Comparison of ENCODE assay signal across 8 cellular contexts in the genomic region with DNA sequence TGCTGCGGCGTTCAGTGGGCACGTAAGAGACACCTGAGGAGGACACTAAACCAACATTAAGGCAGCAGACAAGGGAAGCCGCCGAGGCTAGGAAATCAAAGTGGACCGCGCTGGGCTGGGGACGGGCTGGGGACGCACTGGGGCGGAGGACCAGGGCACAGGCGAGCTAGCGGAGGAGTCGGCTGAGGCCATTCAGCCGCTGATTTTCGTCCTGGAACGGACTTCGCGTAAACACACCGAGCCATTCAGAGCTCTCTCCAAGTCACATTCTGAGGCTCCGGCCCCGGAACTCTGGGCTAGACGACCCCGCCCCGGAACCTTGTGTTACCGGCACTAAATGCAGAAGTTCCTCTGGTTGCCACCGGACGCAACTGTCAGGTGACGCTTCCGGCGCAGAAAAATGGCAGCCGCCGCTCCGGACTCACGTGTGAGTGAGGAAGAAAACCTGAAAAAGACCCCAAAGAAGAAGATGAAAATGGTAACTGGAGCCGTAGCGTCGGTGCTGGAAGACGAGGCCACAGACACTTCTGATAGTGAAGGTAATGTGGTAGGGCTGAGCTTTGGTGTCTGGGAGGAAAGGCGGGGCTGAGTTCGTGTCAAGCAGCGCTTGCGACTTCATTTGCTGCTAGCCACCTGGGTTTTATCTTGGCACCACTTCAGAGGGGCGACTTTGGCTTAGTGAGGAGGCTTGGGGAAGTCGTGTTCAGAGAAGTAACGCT. TPM values are rescaled to one million over a fixed set of nuclear protein-coding genes. Genes with fewer than 3 reads are reported as not detected.
DNase-seq lines count a peak whose midpoint lies in the region; ATAC-seq, FAIRE-seq and TF ChIP-seq lines count a peak whose summit lies in the region.

A gene with protein sequence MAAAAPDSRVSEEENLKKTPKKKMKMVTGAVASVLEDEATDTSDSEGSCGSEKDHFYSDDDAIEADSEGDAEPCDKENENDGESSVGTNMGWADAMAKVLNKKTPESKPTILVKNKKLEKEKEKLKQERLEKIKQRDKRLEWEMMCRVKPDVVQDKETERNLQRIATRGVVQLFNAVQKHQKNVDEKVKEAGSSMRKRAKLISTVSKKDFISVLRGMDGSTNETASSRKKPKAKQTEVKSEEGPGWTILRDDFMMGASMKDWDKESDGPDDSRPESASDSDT (plus strand): TSS at position 377 of the 719 bp plus-strand sequence. CDS start 24 bp downstream, at position 401.

- H3K9me1 ChIP-seq in endothelial cell of umbilical vein (replicated peaks; ENCODE audit: control insufficient read depth, extremely low read depth, insufficient read depth, low read length) = no peaks in the 10 kb centered on the region

- H3K27me3 ChIP-seq in HUES64 (ENCODE audit: insufficient read depth, low read length) (no peaks in the 10 kb centered on the region), OCI-LY3 (ENCODE audit: low read depth, low read length) (no peaks in the 10 kb centered on the region), endothelial cell of umbilical vein (ENCODE audit: control insufficient read depth in 2 of 2, insufficient read depth in 2 of 2, low read length in 2 of 2) (peaks cover 0 to 2% of the 10 kb centered on the region in 2 experiments)

- H3K4me2 ChIP-seq in OCI-LY3 (ENCODE audit: low read length) (peak within 1 kb of the TSS; percentile 87), endothelial cell of umbilical vein (ENCODE audit: insufficient read depth, low read length) (peak within 1 kb of the TSS; percentile 75)

- peak; percentile 79 for FAIRE-seq in endothelial cell of umbilical vein (lab: Jason Lieb, UNC)

- intact Hi-C loops in endothelial cell of umbilical vein (cut with micrococcal nuclease) = no loop called here

- H3K27ac ChIP-seq in HUES64 (ENCODE audit: low read depth, low read length) (peak within 1 kb of the TSS; percentile 79), OCI-LY3 (ENCODE audit: low read length) (peak within 1 kb of the TSS; percentile 50), endothelial cell of umbilical vein (ENCODE audit: insufficient read depth, low read depth, low read length) (peak within 1 kb of the TSS; percentile 37)

- POLR2A ChIA-PET in endothelial cell of umbilical vein (lab: Charles Lee) = interaction anchor here (0.9 kb wide), 1 partner anchor 12 kb away, joined by 3 read pairs; no protein-coding TSS in a partner anchor

- peak within 1 kb of the TSS; percentile 84 for H3K9ac ChIP-seq in HUES64 (ENCODE audit: low read depth, low read length)
- H3K9ac ChIP-seq in OCI-LY3 (ENCODE audit: low read length) = peak within 1 kb of the TSS; percentile 82
- peak within 1 kb of the TSS; percentile 71 for H3K9ac ChIP-seq in endothelial cell of umbilical vein (replicated peaks; ENCODE audit: extremely low read depth, insufficient read depth, low read length)

- peak; percentile 56 for TF ChIP-seq POLR2A in endothelial cell of umbilical vein (IDR thresholded peaks at IDR 0.05; ENCODE audit: low read depth, low read length)

- H3K9me3 ChIP-seq in HUES64 (ENCODE audit: insufficient read depth, low read depth, low read length) = peaks cover 11% of the 10 kb centered on the region; the same call in 1 of the 2 replicates
- H3K9me3 ChIP-seq in OCI-LY3 (ENCODE audit: insufficient read depth, low read length) = no peaks in the 10 kb centered on the region
- H3K9me3 ChIP-seq in endothelial cell of umbilical vein (replicated peaks; ENCODE audit: control insufficient read depth, insufficient read depth, low read length) = no peaks in the 10 kb centered on the region

- TSS peak; percentile 46 for BruUV-seq in endothelial cell of umbilical vein (replicated peaks; lab: Mats Ljungman, UMichigan)

- H4K20me1 ChIP-seq in OCI-LY3 (ENCODE audit: insufficient read depth, low read length) (peaks cover 7% of the 10 kb centered on the region; the same call in 1 of the 2 replicates), endothelial cell of umbilical vein (replicated peaks; ENCODE audit: control insufficient read depth, extremely low read depth, insufficient read depth, low read length) (no peaks in the 10 kb centered on the region)

- DNase-seq in DMS 273 (lab: John Stamatoyannopoulos, UW; ENCODE audit: unreplicated experiment) (peak; percentile 97), endothelial cell of umbilical vein (ENCODE audit: low read depth, low spot score) (peak; percentile 80), middle frontal gyrus (ENCODE audit: extremely low spot score, low spot score) (peak; percentile 76)
- DNase-seq in activated CD8-positive, alpha-beta memory T cell treated with anti-CD3 and anti-CD28 coated beads, Interleukin-2, amount 50 U/mL, for 4 hours = peak; percentile 85
- peak; percentile 74 to 75 for DNase-seq in stimulated activated CD8-positive, alpha-beta memory T cell treated with anti-CD3 and anti-CD28 coated beads, Interleukin-2, amount 100 ng/mL, for 1 hour (ENCODE audit: low read depth in 2 of 2)

- H3K36me3 ChIP-seq in HUES64 (ENCODE audit: insufficient read depth, low read length) (0 out of 2 replicates have a peak, but pooled peaks cover 10% of the 10 kb centered on the region), OCI-LY3 (replicated peaks; ENCODE audit: low read depth, low read length) (peaks cover 3% of the 10 kb centered on the region), endothelial cell of umbilical vein (ENCODE audit: control insufficient read depth in 2 of 2, extremely low read depth in 1 of 2, insufficient read depth in 2 of 2, low read length in 2 of 2) (no peaks in the 10 kb centered on the region)

- dilution Hi-C loops in endothelial cell of umbilical vein (cut with MboI; ENCODE audit: extremely low pct_ligation_motif_present, low sequenced_read_pairs) = no loop called here

- CTCF ChIA-PET in endothelial cell of umbilical vein (lab: Charles Lee) = interaction anchor here (0.9 to 1.7 kb wide), 3 partner anchors 13 to 45 kb away, joined by 3 to 9 read pairs (median 4); no protein-coding TSS in a partner anchor

- H2AFZ ChIP-seq in OCI-LY3 (ENCODE audit: low read depth, low read length) (peak within 1 kb of the TSS; percentile 99), endothelial cell of umbilical vein (ENCODE audit: low read depth, low read length) (peak within 1 kb of the TSS; percentile 85)

- H3K4me3 ChIP-seq in HUES64 (ENCODE audit: low read length) (peak within 1 kb of the TSS; percentile 78), OCI-LY3 (ENCODE audit: low read length) (peak within 1 kb of the TSS; percentile 98), endothelial cell of umbilical vein (replicated peaks in 1 of 3; ENCODE audit: insufficient read depth in 1 of 3, low read depth in 1 of 3, low read length in 3 of 3) (peak within 1 kb of the TSS; percentile 66 to 81 (median 76))

- H3K79me2 ChIP-seq in OCI-LY3 (ENCODE audit: low read length) (peaks cover 50% of the 10 kb centered on the region), endothelial cell of umbilical vein (ENCODE audit: control insufficient read depth, insufficient read depth, low read length) (peaks cover 32% of the 10 kb centered on the region)

- H3K4me1 ChIP-seq in HUES64 (ENCODE audit: insufficient read depth, low read length) (peaks cover 13% of the 10 kb centered on the region; the same call in 1 of the 2 replicates), OCI-LY3 (ENCODE audit: low read length) (peaks cover 13% of the 10 kb centered on the region), endothelial cell of umbilical vein (ENCODE audit: control insufficient read depth, extremely low read depth, insufficient read depth, low read length) (peaks cover 11% of the 10 kb centered on the region)

- under 1% methylated on average over 43 of the region's 45 CpGs for WGBS in HUES64

- ATAC-seq in GM21515 (IDR thresholded peaks at IDR 0.05; ENCODE audit: unreplicated experiment) = peak; percentile 100

- TF ChIP-seq CTCF in OCI-LY3 (IDR thresholded peaks at IDR 0.05; ENCODE audit: low read depth, low read length) (no peak), endothelial cell of umbilical vein (IDR thresholded peaks at IDR 0.05; ENCODE audit: extremely low read depth in 1 of 2, insufficient read depth in 1 of 2, low read depth in 1 of 2, low read length in 2 of 2) (no peak)

TF ChIP-seq in endothelial cell of umbilical vein, 7 proteins besides CTCF, POLR2A, EP300 and RAD21:
- TF ChIP-seq JUN (IDR thresholded peaks at IDR 0.05; ENCODE audit: borderline replicate concordance, insufficient read depth, insufficient read length, low read depth) (no peak), FOS (IDR thresholded peaks at IDR 0.05; ENCODE audit: borderline replicate concordance, insufficient read depth, low read length) (peak; percentile 15), MYC (IDR thresholded peaks at IDR 0.05; ENCODE audit: low read depth, low read length) (peak; percentile 29), EZH2 (IDR thresholded peaks at IDR 0.05; ENCODE audit: borderline replicate concordance, low read depth, low read length, severe bottlenecking) (no peak), POLR2AphosphoS5 (IDR thresholded peaks at IDR 0.05; ENCODE audit: insufficient read depth, low read depth, low read length) (peak; percentile 67)
- TF ChIP-seq, protein P1, sequence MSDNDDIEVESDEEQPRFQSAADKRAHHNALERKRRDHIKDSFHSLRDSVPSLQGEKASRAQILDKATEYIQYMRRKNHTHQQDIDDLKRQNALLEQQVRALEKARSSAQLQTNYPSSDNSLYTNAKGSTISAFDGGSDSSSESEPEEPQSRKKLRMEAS (IDR thresholded peaks at IDR 0.05; ENCODE audit: insufficient read depth, insufficient read length) = peak; percentile 72

RNA-seq across cellular contexts. Expression of the gene that starts here (rescaled TPM):
- polyA plus RNA-seq in HUES64 (2013, experiment 1 of 2) = 31.3 TPM
- polyA plus RNA-seq in HUES64 (2013, experiment 2 of 2) = 23.8 TPM
- 17.3 and 24.4 TPM in 2 replicates for total RNA-seq in endothelial cell of umbilical vein
- 0.84 and 1.0 TPM in 2 replicates for polyA plus RNA-seq in endothelial cell of umbilical vein
- polyA plus RNA-seq in endothelial cell of umbilical vein (2011; cell fraction: cytosol; rRNA removed) = 1.4 and 1.7 TPM in 2 replicates
- 2.4 and 2.9 TPM in 2 replicates for polyA plus RNA-seq in endothelial cell of umbilical vein (2011; cell fraction: nucleus; rRNA removed)
- polyA plus RNA-seq in endothelial cell of umbilical vein (2012) = 7.5 and 15.6 TPM in 2 replicates
- polyA minus RNA-seq in endothelial cell of umbilical vein = 2.5 and 3.1 TPM in 2 replicates
- polyA minus RNA-seq in endothelial cell of umbilical vein (2011; cell fraction: cytosol; rRNA and poly(A)+ RNA removed) = 3.4 TPM
- 6.0 and 9.2 TPM in 2 replicates for polyA minus RNA-seq in endothelial cell of umbilical vein (2011; cell fraction: nucleus; rRNA and poly(A)+ RNA removed)

Comparison
In these comparisons a context has a peak if more than half of its experiments do, and no peak if none do; other contexts are left out.
1. Peak in every context shown above with its lines: DNase-seq, ATAC-seq, H3K4me3 ChIP-seq and H3K27ac ChIP-seq.